In the genomic region with DNA sequence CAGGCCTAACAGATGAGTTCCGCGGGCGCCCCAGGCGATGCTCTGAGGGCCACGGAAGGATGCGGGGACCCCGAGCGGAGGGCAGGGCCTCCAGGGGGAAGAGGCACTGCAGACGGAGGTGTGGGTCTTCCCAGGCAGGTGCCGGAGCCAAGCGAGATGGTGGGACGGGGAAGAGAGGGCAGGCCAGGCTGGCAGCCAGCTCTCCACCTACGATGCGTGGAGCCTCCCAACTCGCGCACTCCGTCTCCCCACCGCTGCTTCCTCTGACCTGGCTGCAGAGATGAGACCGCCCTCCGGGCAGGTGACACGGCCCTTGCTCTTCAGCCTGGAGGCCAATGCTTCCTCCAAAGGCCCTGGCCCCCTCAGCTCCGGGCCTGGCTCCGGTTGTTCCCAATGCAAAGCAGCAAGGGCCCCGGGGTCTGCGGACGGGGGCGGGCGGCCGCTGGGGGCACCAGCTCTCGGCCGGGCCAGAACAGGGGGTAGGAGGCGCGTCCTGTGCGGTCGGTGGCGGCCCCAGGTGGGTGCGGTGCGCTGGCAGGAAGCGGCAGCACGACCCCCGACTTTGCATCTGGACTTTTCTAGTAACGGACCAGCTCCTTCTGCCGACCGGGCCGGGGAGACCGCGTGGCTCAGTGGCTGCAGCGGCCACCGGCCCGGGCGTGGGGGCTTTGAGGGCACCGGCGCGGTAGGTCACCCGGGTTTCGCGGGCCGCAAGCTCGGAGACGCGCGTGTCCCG, we compare ENCODE assay signal across 10 cellular contexts. TPM values are rescaled to one million over a fixed set of nuclear protein-coding genes. Genes with fewer than 3 reads are reported as not detected.
DNase-seq lines count a peak whose midpoint lies in the region; ATAC-seq lines count a peak whose summit lies in the region.
"Had no signal": no experiment of that assay in that cellular context is flagged by ENCODE, and none has a peak within 500 bp of the region (broad histone marks: within the 10 kb centered on the region; RNA-seq: fewer than 3 reads in every experiment).

No MANE protein-coding gene starts in this region.

- no peak overlapping the region for H3K14ac ChIP-seq in trophoblast cell (ENCODE audit: low read length)

- H2AK5ac ChIP-seq in trophoblast cell (ENCODE audit: low read length): no peak overlapping the region

- WGBS in trophoblast cell (ENCODE audit: extremely low coverage, insufficient coverage, insufficient read length): no CpG with 5 or more reads among the region's 63 CpGs

- H3K4ac ChIP-seq in trophoblast cell (ENCODE audit: low read depth, low read length): no peak overlapping the region

- ATAC-seq in HG03139 (IDR thresholded peaks at IDR 0.05; ENCODE audit: unreplicated experiment): no peak

- H3K9me3 ChIP-seq in HUES6 (ENCODE audit: control insufficient read depth, insufficient read depth, low read depth, low read length) (peaks cover 5% of the 10 kb centered on the region; the same call in 1 of the 2 replicates), trophoblast cell (ENCODE audit: insufficient read depth, low read depth, low read length) (peaks cover 15% of the 10 kb centered on the region)

- H3K27ac ChIP-seq in ACC112 (ENCODE audit: low read depth, low read length) (no peak overlapping the region), HUES6 (ENCODE audit: low read depth, low read length) (no peak overlapping the region), trophoblast cell (ENCODE audit: low read depth, low read length) (no peak overlapping the region)

- no peak overlapping the region for H3K18ac ChIP-seq in trophoblast cell (ENCODE audit: low read length)

- peak overlapping the region; percentile 53 for H3K4me2 ChIP-seq in trophoblast cell (ENCODE audit: low read length)

- DNase-seq in globus pallidus (ENCODE audit: low spot score): peak; percentile 15
- no peak for DNase-seq in trophoblast cell
- no peak for DNase-seq in NCI-H748 treated with DMSO at 0.1 percent for 48 hours (lab: John Stamatoyannopoulos, UW)
- no peak for DNase-seq in NCI-H1694 (lab: John Stamatoyannopoulos, UW)
- no peak for DNase-seq in DMS153 (lab: John Stamatoyannopoulos, UW)
- DNase-seq: activated naive CD4-positive, alpha-beta T cell treated with Interleukin-2 at 50 U/mL for 16 hours; COR-L47 had no signal

- H2BK12ac ChIP-seq in trophoblast cell (ENCODE audit: low read length): no peak overlapping the region

- no peak overlapping the region for H4K8ac ChIP-seq in trophoblast cell (ENCODE audit: low read depth, low read length)

- H3K79me2 ChIP-seq in ACC112 (ENCODE audit: control insufficient read depth, insufficient read depth, low read length, unreplicated experiment) (no peaks in the 10 kb centered on the region), trophoblast cell (ENCODE audit: control insufficient read depth, insufficient read depth, low read length, poor library complexity) (no peaks in the 10 kb centered on the region)

- H3K4me1 ChIP-seq in ACC112 (ENCODE audit: control insufficient read depth, insufficient read depth, low read length, unreplicated experiment) (no peaks in the 10 kb centered on the region), HUES6 (ENCODE audit: control insufficient read depth, insufficient read depth, low read length) (peaks cover 9% of the 10 kb centered on the region; the same call in 1 of the 2 replicates), trophoblast cell (ENCODE audit: control insufficient read depth in 1 of 2, insufficient read depth in 2 of 2, low read length in 2 of 2) (peaks cover 3 to 9% of the 10 kb centered on the region in 2 experiments)

- H2AFZ ChIP-seq in ACC112 (ENCODE audit: low read length, unreplicated experiment): no peak overlapping the region
- no peak overlapping the region for H2AFZ ChIP-seq in trophoblast cell (ENCODE audit: insufficient read depth, low read length, poor library complexity)

- H3K9ac ChIP-seq in HUES6 (ENCODE audit: low read length) (no peak overlapping the region), trophoblast cell (ENCODE audit: low read length) (no peak overlapping the region)

- H2BK5ac ChIP-seq in trophoblast cell (ENCODE audit: low read depth, low read length, poor library complexity): no peak overlapping the region

- H4K91ac ChIP-seq in trophoblast cell (ENCODE audit: low read depth, low read length): no peak overlapping the region

- H3K79me1 ChIP-seq in trophoblast cell (ENCODE audit: low read length): no peaks in the 10 kb centered on the region

- no peak overlapping the region for H2BK120ac ChIP-seq in trophoblast cell (ENCODE audit: insufficient read depth, low read length, poor library complexity)

- no peak overlapping the region for H3K23ac ChIP-seq in trophoblast cell (ENCODE audit: low read length)

- H3K27me3 ChIP-seq in ACC112 (ENCODE audit: insufficient read depth, low read length): peaks cover 32% of the 10 kb centered on the region
- peaks cover 57% of the 10 kb centered on the region for H3K27me3 ChIP-seq in HUES6 (ENCODE audit: control insufficient read depth, insufficient read depth, low read length)
- peaks cover 42% of the 10 kb centered on the region for H3K27me3 ChIP-seq in trophoblast cell (ENCODE audit: insufficient read depth, low read length)

- H4K12ac ChIP-seq in trophoblast cell (ENCODE audit: low read depth, low read length): no peak overlapping the region

- H3K4me3 ChIP-seq in ACC112 (ENCODE audit: low read depth, low read length) (peak overlapping the region; percentile 75), HUES6 (ENCODE audit: low read depth, low read length) (peak overlapping the region; percentile 78), trophoblast cell (ENCODE audit: low read depth, low read length) (peak overlapping the region; percentile 45)

- H3K36me3 ChIP-seq in ACC112 (ENCODE audit: insufficient read depth, low read length) (no peaks in the 10 kb centered on the region), HUES6 (ENCODE audit: control insufficient read depth, insufficient read depth, low read length) (no peaks in the 10 kb centered on the region; the same call in 1 of the 2 replicates), trophoblast cell (ENCODE audit: control insufficient read depth in 1 of 2, insufficient read depth in 2 of 2, low read length in 2 of 2) (no peaks in the 10 kb centered on the region)

RNA-seq across cellular contexts. Expression of a gene that starts 1.5 kb away (rescaled TPM):
- 1.9 and 2.1 TPM in 2 replicates for polyA plus RNA-seq in trophoblast cell (2013)

RNA-seq across cellular contexts. Expression of a gene that starts 9.2 kb away (rescaled TPM):
- 8.3 TPM in 2 replicates for polyA plus RNA-seq in trophoblast cell (2013)
